Comparison of ENCODE assay signal across 33 cellular contexts in the genomic region with DNA sequence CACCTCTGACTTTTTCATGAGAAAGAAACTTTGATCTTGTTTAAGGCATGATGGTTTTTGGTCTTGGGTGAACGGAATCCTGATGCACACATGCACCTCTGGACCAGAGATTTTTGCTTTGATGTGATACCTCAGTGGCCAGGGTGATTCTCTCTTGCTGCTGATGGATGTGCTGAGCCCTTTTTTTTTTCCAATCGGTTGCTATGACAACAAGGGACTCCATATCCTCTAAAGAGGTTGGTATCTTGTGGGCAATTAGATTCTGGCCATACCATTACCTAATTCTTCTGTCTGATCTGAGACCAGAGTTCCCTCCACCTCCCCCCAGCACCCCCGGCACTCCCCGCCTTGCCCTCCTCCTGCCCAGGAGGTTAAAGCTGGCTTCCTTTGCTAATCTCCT. TPM values are rescaled to one million over a fixed set of nuclear protein-coding genes. Genes with fewer than 3 reads are reported as not detected.
"Had no signal": no experiment of that assay in that cellular context is flagged by ENCODE, and none has a peak within 500 bp of the region (broad histone marks: within the 10 kb centered on the region; RNA-seq: fewer than 3 reads in every experiment).

No MANE protein-coding gene starts in this region.

- H3K4me1 ChIP-seq: colonic mucosa, foreskin keratinocyte had no signal

- H3K27me3 ChIP-seq: colonic mucosa, ovary, testis had no signal

- H3K4me2 ChIP-seq: hepatocyte had no signal

- H3K36me3 ChIP-seq: colonic mucosa, esophagus muscularis mucosa, gastroesophageal sphincter, heart left ventricle, left lung, ovary, spleen, tibial artery had no signal

- H3K4me3 ChIP-seq: colonic mucosa, esophagus muscularis mucosa, gastroesophageal sphincter, heart left ventricle, hepatocyte, left lung, ovary, psoas muscle, skin epidermis, spleen, testis, tibial artery had no signal

- H2AFZ ChIP-seq: hepatocyte had no signal

- H3K27ac ChIP-seq: colonic mucosa, esophagus muscularis mucosa, foreskin keratinocyte, gastroesophageal sphincter, heart left ventricle, hepatocyte, left lung, ovary, psoas muscle, skin epidermis, spleen, testis, tibial artery had no signal

- H3K79me2 ChIP-seq: hepatocyte had no signal

- FAIRE-seq: endothelial cell of umbilical vein, kidney had no signal

- DNase-seq: colonic mucosa; effector CD8-positive, alpha-beta T cell; foreskin keratinocyte; heart left ventricle; kidney; left lung; mesenchymal stem cell; midbrain; naive thymus-derived CD4-positive, alpha-beta T cell; occipital lobe; ovary; posterior cingulate gyrus; psoas muscle; right cardiac atrium; spleen; stimulated activated CD4-positive, alpha-beta T cell treated with anti-CD3 and anti-CD28 coated beads, Interleukin-4, amount 100 ng/mL, for 4 hours; stimulated activated naive CD8-positive, alpha-beta T cell treated with anti-CD3 and anti-CD28 coated beads, Interleukin-15, Interleukin-2, amounts not matched to agents 100 U/mL and 50 U/mL, for 24 hours; substantia nigra; testis; tibial artery had no signal

- ATAC-seq: foreskin keratinocyte; gastroesophageal sphincter; heart left ventricle; left lung; naive thymus-derived CD4-positive, alpha-beta T cell; psoas muscle; right cardiac atrium; stimulated activated memory B cell treated with anti-CD40 and anti-IgM and Interleukin-4, amounts not matched to agents 10 μg/mL and 1 μg/mL and 100 μg/mL, for 72 hours; stimulated activated naive CD8-positive, alpha-beta T cell treated with anti-CD3 and anti-CD28 coated beads, Interleukin-15, Interleukin-2, amounts not matched to agents 100 U/mL and 50 U/mL, for 24 hours had no signal

- H3K9me3 ChIP-seq: colonic mucosa, esophagus muscularis mucosa, gastroesophageal sphincter, heart left ventricle, left lung, ovary, psoas muscle, spleen, testis, tibial artery had no signal

RNA-seq across cellular contexts. Expression of a gene that starts 24.9 kb away (rescaled TPM):
- total RNA-seq: colonic mucosa; endothelial cell of umbilical vein; epithelial cell of proximal tubule; esophagus muscularis mucosa; fibroblast of lung; foreskin keratinocyte; gastroesophageal sphincter; heart left ventricle; hepatocyte; kidney; left lung; lower leg skin; lung microvascular endothelial cell; mucosa of gallbladder; naive thymus-derived CD4-positive, alpha-beta T cell; occipital lobe; ovary; psoas muscle; renal cortical epithelial cell; right cardiac atrium; spleen; urinary bladder had no signal
- polyA plus RNA-seq: endothelial cell of umbilical vein; fibroblast of lung; foreskin keratinocyte; heart left ventricle; hepatocyte; naive thymus-derived CD4-positive, alpha-beta T cell; ovary; psoas muscle; right cardiac atrium; spleen; urinary bladder had no signal
